In genomic region chr5:103847060-103847459, GRCh38 we compare ENCODE assay signal across 20 cellular contexts.
DNase-seq lines count a peak whose midpoint lies in the region; ATAC-seq and TF ChIP-seq lines count a peak whose summit lies in the region.
"Had no signal": no experiment of that assay in that cellular context is flagged by ENCODE, and none has a peak within 500 bp of the region (broad histone marks: within the 10 kb centered on the region; RNA-seq: fewer than 3 reads in every experiment).

No MANE protein-coding gene starts in this region.

- H3F3A ChIP-seq in SK-N-SH (replicated peaks; ENCODE audit: insufficient read depth) = peaks cover 46% of the 10 kb centered on the region

- no peak overlapping the region; the same call in 1 of the 2 replicates for H3K9ac ChIP-seq in SK-N-SH

- H2AFZ ChIP-seq in SK-N-SH (ENCODE audit: low read depth) = no peak overlapping the region

- no peak for TF ChIP-seq RAD21 in SK-N-SH (IDR thresholded peaks at IDR 0.05; ENCODE audit: low read length)

- no peaks in the 10 kb centered on the region for H3K9me3 ChIP-seq in SK-N-SH
- H3K9me3 ChIP-seq: transverse colon had no signal

- TF ChIP-seq CTCF in SK-N-SH (IDR thresholded peaks at IDR 0.05) (no peak), foreskin keratinocyte (conservative IDR thresholded peaks at IDR 0.05) (no peak)

- peak; percentile 79 for ATAC-seq in foreskin keratinocyte
- ATAC-seq in HG02571 (IDR thresholded peaks at IDR 0.05; ENCODE audit: unreplicated experiment) = no peak
- ATAC-seq in GM18519 (IDR thresholded peaks at IDR 0.05; ENCODE audit: low FRiP score, unreplicated experiment) = no peak
- ATAC-seq: natural killer cell had no signal

- no peaks in the 10 kb centered on the region for H3K36me3 ChIP-seq in SK-N-SH (replicated peaks in 1 of 2; ENCODE audit: control insufficient read depth in 1 of 2, insufficient read depth in 2 of 2, low read length in 1 of 2)
- H3K36me3 ChIP-seq: transverse colon had no signal

- peak overlapping the region; percentile 60 to 71; a peak in 3 of 4 replicates for H3K27ac ChIP-seq in SK-N-SH (ENCODE audit: low read depth in 2 of 2, low read length in 1 of 2)
- H3K27ac ChIP-seq in foreskin keratinocyte = peak overlapping the region; percentile 33
- H3K27ac ChIP-seq: 22Rv1, transverse colon had no signal

- no peaks in the 10 kb centered on the region for H3K79me2 ChIP-seq in SK-N-SH (ENCODE audit: insufficient read depth)

- 0 out of 2 replicates have a peak overlapping the region, but pooled peaks have one; percentile 8 for H3K4me2 ChIP-seq in SK-N-SH

- WGBS in SK-N-SH (ENCODE audit: low lambda C conversion rate) = 12% methylated on average over 3 of the region's 3 CpGs

- POLR2A ChIA-PET in SK-N-SH (lab: Yijun Ruan, JAX) = no interaction called here

- DNase-seq in DMS53 (lab: John Stamatoyannopoulos, UW) = peak; percentile 17
- no peak for DNase-seq in DMS53 treated with DMSO at 0.1 percent for 48 hours (lab: John Stamatoyannopoulos, UW; ENCODE audit: unreplicated experiment)
- DNase-seq in SK-N-SH = no peak
- peak; percentile 53 to 68 for DNase-seq in foreskin keratinocyte
- DNase-seq in NCI-H187 treated with DMSO at 0.1 percent for 48 hours (lab: John Stamatoyannopoulos, UW) = no peak
- DNase-seq in activated naive CD4-positive, alpha-beta T cell (lab: John Stamatoyannopoulos, UW) = no peak
- DNase-seq: activated CD4-positive, alpha-beta memory T cell treated with anti-CD3 and anti-CD28 coated beads, Interleukin-2, amount 10 ng/mL, durations not matched to agents 7 days and 5 days; activated CD4-positive, CD25-positive, alpha-beta regulatory T cell; activated naive CD4-positive, alpha-beta T cell treated with Interleukin-2 at 50 U/mL for 16 hours; anterior cingulate cortex; DMS79; hippocampal formation; islet precursor cell; mesendoderm; natural killer cell; NCI-H774; transverse colon had no signal

- H4K20me1 ChIP-seq in SK-N-SH (ENCODE audit: insufficient read depth) = no peaks in the 10 kb centered on the region

- TF ChIP-seq EP300 in SK-N-SH (IDR thresholded peaks at IDR 0.05; ENCODE audit: borderline replicate concordance in 1 of 2, low read depth in 1 of 2, low read length in 1 of 2) = peak; percentile 23 to 86; a peak in 1 of 4 replicates

- H3K4me3 ChIP-seq in SK-N-SH (ENCODE audit: low read depth in 2 of 2, low read length in 1 of 2) = no peak overlapping the region
- H3K4me3 ChIP-seq: transverse colon had no signal

- H3K4me1 ChIP-seq in SK-N-SH (ENCODE audit: control insufficient read depth in 1 of 2, insufficient read depth in 2 of 2, low read depth in 1 of 2, low read length in 1 of 2) = peaks cover 0 to 21% of the 10 kb centered on the region in 2 experiments; a peak in 3 of 4 replicates
- H3K4me1 ChIP-seq in foreskin keratinocyte = peaks cover 28% of the 10 kb centered on the region
- H3K4me1 ChIP-seq: transverse colon had no signal

- CTCF ChIA-PET in SK-N-SH (lab: Yijun Ruan, JAX) = no interaction called here

- no peaks in the 10 kb centered on the region for H3K27me3 ChIP-seq in SK-N-SH (ENCODE audit: insufficient read depth)
- no peaks in the 10 kb centered on the region for H3K27me3 ChIP-seq in foreskin keratinocyte
- H3K27me3 ChIP-seq: transverse colon had no signal

- H3K9me2 ChIP-seq in SK-N-SH = no peaks in the 10 kb centered on the region

TF ChIP-seq in SK-N-SH, 30 proteins besides CTCF, POLR2A, EP300 and RAD21:
- TF ChIP-seq RFX5 (IDR thresholded peaks at IDR 0.05; ENCODE audit: low read length) (no peak), NRF1 (IDR thresholded peaks at IDR 0.05; ENCODE audit: low read depth, low read length) (no peak), FOSL2 (IDR thresholded peaks at IDR 0.05; ENCODE audit: borderline replicate concordance, low read depth) (peak; percentile 79), YY1 (IDR thresholded peaks at IDR 0.05; ENCODE audit: low read depth) (peak; percentile 47; the same call in 1 of the 2 replicates), JUND (IDR thresholded peaks at IDR 0.05) (peak; percentile 79), SIN3A (IDR thresholded peaks at IDR 0.05; ENCODE audit: borderline replicate concordance, low read depth, low read length) (no peak), TEAD4 (IDR thresholded peaks at IDR 0.05; ENCODE audit: borderline replicate concordance, insufficient read depth) (0 out of 2 replicates have a peak, but pooled peaks have one; percentile 24), NFIC (IDR thresholded peaks at IDR 0.05; ENCODE audit: borderline replicate concordance) (no peak; the same call in 1 of the 2 replicates), MEF2A (IDR thresholded peaks at IDR 0.05; ENCODE audit: borderline replicate concordance, low read depth) (no peak), TCF12 (IDR thresholded peaks at IDR 0.05) (peak; percentile 80), POLR2AphosphoS5 (IDR thresholded peaks at IDR 0.05; ENCODE audit: low read depth, low read length) (no peak)
- TF ChIP-seq, protein P1, sequence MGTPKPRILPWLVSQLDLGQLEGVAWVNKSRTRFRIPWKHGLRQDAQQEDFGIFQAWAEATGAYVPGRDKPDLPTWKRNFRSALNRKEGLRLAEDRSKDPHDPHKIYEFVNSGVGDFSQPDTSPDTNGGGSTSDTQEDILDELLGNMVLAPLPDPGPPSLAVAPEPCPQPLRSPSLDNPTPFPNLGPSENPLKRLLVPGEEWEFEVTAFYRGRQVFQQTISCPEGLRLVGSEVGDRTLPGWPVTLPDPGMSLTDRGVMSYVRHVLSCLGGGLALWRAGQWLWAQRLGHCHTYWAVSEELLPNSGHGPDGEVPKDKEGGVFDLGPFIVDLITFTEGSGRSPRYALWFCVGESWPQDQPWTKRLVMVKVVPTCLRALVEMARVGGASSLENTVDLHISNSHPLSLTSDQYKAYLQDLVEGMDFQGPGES (IDR thresholded peaks at IDR 0.05; ENCODE audit: low read depth, low read length) = no peak
- TF ChIP-seq, protein P2, sequence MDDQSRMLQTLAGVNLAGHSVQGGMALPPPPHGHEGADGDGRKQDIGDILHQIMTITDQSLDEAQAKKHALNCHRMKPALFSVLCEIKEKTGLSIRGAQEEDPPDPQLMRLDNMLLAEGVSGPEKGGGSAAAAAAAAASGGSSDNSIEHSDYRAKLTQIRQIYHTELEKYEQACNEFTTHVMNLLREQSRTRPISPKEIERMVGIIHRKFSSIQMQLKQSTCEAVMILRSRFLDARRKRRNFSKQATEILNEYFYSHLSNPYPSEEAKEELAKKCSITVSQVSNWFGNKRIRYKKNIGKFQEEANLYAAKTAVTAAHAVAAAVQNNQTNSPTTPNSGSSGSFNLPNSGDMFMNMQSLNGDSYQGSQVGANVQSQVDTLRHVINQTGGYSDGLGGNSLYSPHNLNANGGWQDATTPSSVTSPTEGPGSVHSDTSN (IDR thresholded peaks at IDR 0.05) = peak; percentile 84

Comparison
In these comparisons a context has a peak if more than half of its experiments do, and no peak if none do; other contexts are left out.
1. DNase-seq: peak in DMS53 (single experiment) and foreskin keratinocyte (2 of 2); none in DMS53 treated with DMSO at 0.1 percent for 48 hours (single experiment), SK-N-SH (single experiment), NCI-H187 treated with DMSO at 0.1 percent for 48 hours (single experiment) and activated naive CD4-positive, alpha-beta T cell (0 of 4).